ENCODE assay signal across 8 cellular contexts in genomic region chr19:55516878-55517620, GRCh38. TPM values are rescaled to one million over a fixed set of nuclear protein-coding genes. Genes with fewer than 3 reads are reported as not detected.
DNase-seq lines count a peak whose midpoint lies in the region; ATAC-seq and TF ChIP-seq lines count a peak whose summit lies in the region.

No MANE protein-coding gene starts in this region.

- ATAC-seq in HG03432 (IDR thresholded peaks at IDR 0.05; ENCODE audit: unreplicated experiment) = peak; percentile 96

- no peaks in the 10 kb centered on the region for H3K36me3 Mint-ChIP-seq in chondrocyte (ENCODE audit: low read depth)

- H3K27ac Mint-ChIP-seq in chondrocyte (ENCODE audit: unreplicated experiment) = peak overlapping the region; percentile 89

- no peaks in the 10 kb centered on the region for H3K27me3 Mint-ChIP-seq in chondrocyte (ENCODE audit: low read depth)

- H3K4me3 Mint-ChIP-seq in chondrocyte (ENCODE audit: unreplicated experiment) = peak overlapping the region; percentile 72

- TF ChIP-seq POLR2A in GM19099 (IDR thresholded peaks at IDR 0.05; ENCODE audit: extremely low read depth, insufficient read length, low read depth) = peak; percentile 44

- TF ChIP-seq CTCF in chondrocyte (IDR thresholded peaks at IDR 0.05) = peak; percentile 88

- H3K4me1 Mint-ChIP-seq in chondrocyte (ENCODE audit: low read depth) = peaks cover 5% of the 10 kb centered on the region

- H3K9me3 Mint-ChIP-seq in chondrocyte (ENCODE audit: low read depth) = no peaks in the 10 kb centered on the region

- DNase-seq in Ammon's horn (ENCODE audit: low spot score) (peak; percentile 98), NCI-H460 (ENCODE audit: extremely low read depth, low read depth) (peak; percentile 83), chondrocyte (ENCODE audit: low spot score) (no peak), kidney tubule cell (ENCODE audit: low spot score) (peak; percentile 92)
- peak; percentile 87 for DNase-seq in activated CD4-positive, alpha-beta T cell treated with anti-CD3 and anti-CD28 coated beads for 1 hour
- peak; percentile 83 to 86 for DNase-seq in stimulated activated CD4-positive, alpha-beta T cell treated with anti-CD3 and anti-CD28 coated beads, Interleukin-1b, Interleukin-23, amount 100 ng/mL, for 1 hour (ENCODE audit: low read depth in 2 of 2)

RNA-seq across cellular contexts. Expression of gene SBK2, which starts 19.9 kb away (rescaled TPM):
- not detected in 2 replicates for total RNA-seq in NCI-H460 (2014; rRNA removed; shearing (Covaris generic))
- not detected in 2 replicates for polyA plus RNA-seq in NCI-H460 (2014; cell fraction: nucleus; rRNA removed)
- not detected in 3 replicates for total RNA-seq in chondrocyte

RNA-seq across cellular contexts. Expression of gene SBK3, which starts 28.3 kb away (rescaled TPM):
- 0.32 TPM in 1 of 2 replicates, not detected in the other for total RNA-seq in NCI-H460 (2014; rRNA removed; shearing (Covaris generic))
- polyA plus RNA-seq in NCI-H460 (2014; cell fraction: nucleus; rRNA removed) = 0.13 TPM in 1 of 2 replicates, not detected in the other
- total RNA-seq in chondrocyte = not detected in 3 replicates

RNA-seq across cellular contexts. Expression of gene SSC5D, which starts 28.8 kb away (rescaled TPM):
- total RNA-seq in NCI-H460 (2014; rRNA removed; shearing (Covaris generic)) = 0.07 TPM in 1 of 2 replicates, not detected in the other
- 0.17 and 0.75 TPM in 2 replicates for polyA plus RNA-seq in NCI-H460 (2014; cell fraction: nucleus; rRNA removed)
- 33.6 to 50.0 TPM (median 34.5 TPM) in 3 replicates for total RNA-seq in chondrocyte

RNA-seq across cellular contexts. Expression of gene NAT14, which starts 32.1 kb away (rescaled TPM):
- total RNA-seq in NCI-H460 (2014; rRNA removed; shearing (Covaris generic)) = 3.9 and 4.5 TPM in 2 replicates
- polyA plus RNA-seq in NCI-H460 (2014; cell fraction: nucleus; rRNA removed) = 20.7 and 28.5 TPM in 2 replicates
- 32.1 to 50.0 TPM (median 33.1 TPM) in 3 replicates for total RNA-seq in chondrocyte

RNA-seq across cellular contexts. Expression of gene ZNF628, which starts 40.6 kb away (rescaled TPM):
- 2.1 and 6.1 TPM in 2 replicates for total RNA-seq in NCI-H460 (2014; rRNA removed; shearing (Covaris generic))
- 1.5 and 2.0 TPM in 2 replicates for polyA plus RNA-seq in NCI-H460 (2014; cell fraction: nucleus; rRNA removed)
- total RNA-seq in chondrocyte = 9.1 to 9.7 TPM (median 9.4 TPM) in 3 replicates

Comparison
In these comparisons a context has a peak if more than half of its experiments do, and no peak if none do; other contexts are left out.
1. RNA of gene SSC5D, which starts 28.8 kb away (total RNA-seq): 33.6 to 50.0 TPM in chondrocyte; 0.07 TPM in NCI-H460; every median in the first group is over 10 times any median in the second.